ENCODE assay signal across 14 cellular contexts in the genomic region with DNA sequence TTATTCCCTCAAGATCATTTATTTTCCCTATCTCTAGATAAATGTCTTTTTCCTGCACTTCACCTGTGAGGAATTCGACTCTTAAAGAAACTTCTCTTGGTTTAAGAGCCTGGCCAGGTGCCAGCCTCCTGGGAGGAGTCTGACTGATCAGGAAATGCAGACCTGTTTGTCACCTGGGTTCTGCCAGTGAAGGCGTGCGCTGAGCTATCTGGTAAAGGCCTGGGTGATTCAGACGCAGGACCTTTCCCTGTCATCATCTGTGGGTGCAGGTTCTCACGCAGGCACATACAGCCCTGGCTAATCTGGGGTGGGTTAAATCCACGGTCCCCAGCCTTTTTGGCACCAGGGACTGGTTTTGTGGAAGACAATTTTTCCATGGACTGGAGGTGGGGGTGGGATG.
DNase-seq lines count a peak whose midpoint lies in the region; ATAC-seq and TF ChIP-seq lines count a peak whose summit lies in the region.
"Had no signal": no experiment of that assay in that cellular context is flagged by ENCODE, and none has a peak within 500 bp of the region (broad histone marks: within the 10 kb centered on the region; RNA-seq: fewer than 3 reads in every experiment).

No MANE protein-coding gene starts in this region.

- H3K4me3 Mint-ChIP-seq in CD4-positive, alpha-beta memory T cell = no peak overlapping the region
- H3K4me3 Mint-ChIP-seq: brain, neural crest cell had no signal

- ATAC-seq in left ventricle myocardium superior = no peak
- peak; percentile 45 for ATAC-seq in omental fat pad (ENCODE audit: low FRiP score)

- no peaks in the 10 kb centered on the region for H3K27me3 Mint-ChIP-seq in CD4-positive, alpha-beta memory T cell
- H3K27me3 Mint-ChIP-seq: brain had no signal

- CTCF ChIA-PET in CD4-positive, alpha-beta memory T cell (lab: Charles Lee; ENCODE audit: partially characterized antibody) = no interaction called here

- H3K4me3 ChIP-seq in colonic mucosa (no peak overlapping the region), vagina (no peak overlapping the region), adrenal gland (no peak overlapping the region)
- H3K4me3 ChIP-seq in CD4-positive, alpha-beta memory T cell (ENCODE audit: low read length in 2 of 2) = no peak overlapping the region

- H3K27ac ChIP-seq in colonic mucosa = no peak overlapping the region
- H3K27ac ChIP-seq in vagina = peak overlapping the region; percentile 78
- H3K27ac ChIP-seq in CD4-positive, alpha-beta memory T cell (ENCODE audit: low read depth, low read length) = no peak overlapping the region
- peak overlapping the region in 2 of 5 donors; percentile 57 to 83 for H3K27ac ChIP-seq in adrenal gland

- intact Hi-C loops in cardiac septum (cut with DNase I) (no loop called here), left ventricle myocardium superior (cut with micrococcal nuclease) (no loop called here), colonic mucosa (cut with DNase I) (no loop called here), vagina (cut with DNase I) (no loop called here), adrenal gland (cut with DNase I) (no loop called here)
- intact Hi-C loops in CD4-positive, alpha-beta memory T cell (cut with micrococcal nuclease) = no loop called here

- no peaks in the 10 kb centered on the region for H3K4me1 ChIP-seq in colonic mucosa
- H3K4me1 ChIP-seq in vagina = peaks cover 37% of the 10 kb centered on the region
- no peaks in the 10 kb centered on the region for H3K4me1 ChIP-seq in CD4-positive, alpha-beta memory T cell (ENCODE audit: insufficient read depth, low read length)
- peaks cover 0 to 4% of the 10 kb centered on the region in 2 donors for H3K4me1 ChIP-seq in adrenal gland (replicated peaks in 1 of 2)

- 88 to 93% (median 92%) methylated on average over 4 to 6 of the region's 6 CpGs for WGBS in adrenal gland, 4 donors

- no peaks in the 10 kb centered on the region for H3K36me3 Mint-ChIP-seq in CD4-positive, alpha-beta memory T cell
- H3K36me3 Mint-ChIP-seq: brain had no signal

- no peaks in the 10 kb centered on the region for H3K9me3 ChIP-seq in colonic mucosa
- no peaks in the 10 kb centered on the region for H3K9me3 ChIP-seq in vagina
- no peaks in the 10 kb centered on the region for H3K9me3 ChIP-seq in CD4-positive, alpha-beta memory T cell (ENCODE audit: control insufficient read depth in 1 of 2, low read length in 2 of 2)
- no peaks in the 10 kb centered on the region for H3K9me3 ChIP-seq in adrenal gland (replicated peaks in 1 of 3)

- no peaks in the 10 kb centered on the region for H3K4me1 Mint-ChIP-seq in CD4-positive, alpha-beta memory T cell

- TF ChIP-seq POLR2A in vagina (IDR thresholded peaks at IDR 0.05) (no peak), adrenal gland (IDR thresholded peaks at IDR 0.05) (no peak)

- peak overlapping the region in 1 of 7 donors; percentile 68 for H3K27ac Mint-ChIP-seq in CD4-positive, alpha-beta memory T cell

- H3K9me3 Mint-ChIP-seq in CD4-positive, alpha-beta memory T cell = no peaks in the 10 kb centered on the region
- H3K9me3 Mint-ChIP-seq: brain, neural crest cell had no signal

- DNase-seq in cardiac septum (ENCODE audit: low spot score) (peak; percentile 2), left ventricle myocardium superior (no peak), colonic mucosa (peak; percentile 87), omental fat pad (ENCODE audit: low spot score) (no peak), vagina (ENCODE audit: extremely low spot score in 2 of 2) (no peak), NCI-H526 (lab: John Stamatoyannopoulos, UW) (no peak), adrenal gland (no peak)
- DNase-seq in CD4-positive, alpha-beta memory T cell = no peak
- DNase-seq: activated CD8-positive, alpha-beta memory T cell treated with anti-CD3 and anti-CD28 coated beads, Interleukin-2, amount 50 U/mL, for 48 hours; KG1; NCI-H2029; stimulated activated CD4-positive, alpha-beta T cell treated with anti-CD3 and anti-CD28 coated beads, Interleukin-2, amount 100 ng/mL, for 48 hours had no signal

- H3K27me3 ChIP-seq in colonic mucosa = no peaks in the 10 kb centered on the region
- no peaks in the 10 kb centered on the region for H3K27me3 ChIP-seq in vagina
- no peaks in the 10 kb centered on the region for H3K27me3 ChIP-seq in CD4-positive, alpha-beta memory T cell (ENCODE audit: insufficient read depth, low read length)
- H3K27me3 ChIP-seq in adrenal gland = no peaks in the 10 kb centered on the region

- no peaks in the 10 kb centered on the region for H3K36me3 ChIP-seq in colonic mucosa
- no peaks in the 10 kb centered on the region for H3K36me3 ChIP-seq in vagina
- H3K36me3 ChIP-seq in CD4-positive, alpha-beta memory T cell (ENCODE audit: insufficient read depth, low read length) = no peaks in the 10 kb centered on the region
- H3K36me3 ChIP-seq in adrenal gland (replicated peaks in 1 of 2) = no peaks in the 10 kb centered on the region

- POLR2A ChIA-PET in CD4-positive, alpha-beta memory T cell (lab: Charles Lee; ENCODE audit: partially characterized antibody) = no interaction called here

- no peak for TF ChIP-seq CTCF in colonic mucosa (IDR thresholded peaks at IDR 0.05)
- no peak for TF ChIP-seq CTCF in omental fat pad (IDR thresholded peaks at IDR 0.05)
- TF ChIP-seq CTCF in vagina (IDR thresholded peaks at IDR 0.05) = no peak
- no peak for TF ChIP-seq CTCF in adrenal gland (IDR thresholded peaks at IDR 0.05)

- no peak overlapping the region for H3K9ac ChIP-seq in colonic mucosa (ENCODE audit: low read depth in 2 of 2, low read length in 2 of 2)

Comparison
In these comparisons a context has a peak if more than half of its experiments do, and no peak if none do; other contexts are left out.
1. DNase-seq: peak in cardiac septum (single experiment) and colonic mucosa (single experiment); none in left ventricle myocardium superior (single experiment), omental fat pad (single experiment), vagina (0 of 2), CD4-positive, alpha-beta memory T cell (0 of 5), NCI-H526 (0 of 2) and adrenal gland (0 of 7).